ENCODE assay signal across 8 cellular contexts in the genomic region with DNA sequence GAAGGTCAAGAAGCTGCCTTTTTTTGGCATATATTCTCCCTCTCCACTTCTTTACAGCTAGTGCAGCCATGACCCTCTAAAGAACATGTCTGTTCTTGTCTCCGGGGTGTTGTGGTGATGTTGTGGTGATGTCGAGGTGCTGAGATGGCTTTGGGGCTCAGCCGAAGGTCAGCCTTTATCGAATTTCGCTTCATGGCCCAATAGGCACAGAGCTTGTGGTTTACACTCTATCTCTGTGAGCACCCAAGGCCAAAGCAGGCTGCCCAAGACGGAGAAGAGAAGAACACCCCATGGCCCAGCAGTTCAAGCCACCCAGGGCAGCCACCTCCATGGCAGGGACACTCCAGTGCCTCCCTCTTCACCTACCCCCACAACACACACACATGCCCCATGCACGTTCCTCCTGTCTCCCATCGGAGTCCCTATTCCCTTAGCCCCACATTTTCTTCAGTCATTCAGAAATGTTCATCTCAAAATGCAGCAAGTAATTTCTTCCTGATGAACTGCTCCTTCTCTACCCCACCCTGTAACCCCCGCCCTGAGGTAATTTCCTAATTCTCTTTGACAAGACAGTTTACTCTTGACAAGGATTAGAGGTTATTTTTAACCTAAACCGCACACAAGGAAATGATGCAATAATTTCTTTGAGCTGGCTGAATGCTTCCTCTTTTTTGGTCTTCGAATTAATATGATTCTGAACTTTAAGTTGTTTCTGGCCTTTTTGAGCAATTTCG. TPM values are rescaled to one million over a fixed set of nuclear protein-coding genes. Genes with fewer than 3 reads are reported as not detected.
DNase-seq lines count a peak whose midpoint lies in the region; ATAC-seq, FAIRE-seq and TF ChIP-seq lines count a peak whose summit lies in the region.

No MANE protein-coding gene starts in this region.

- in situ Hi-C loops in GM18951 (cut with MboI; ENCODE audit: low sequenced_read_pairs, unreplicated experiment): no loop called here

- no peak for DNase-seq in CD4-positive, alpha-beta T cell
- DNase-seq in RWPE1 (ENCODE audit: low spot score) (peak; percentile 45), left lobe of liver (ENCODE audit: low spot score) (no peak), urothelium cell line (ENCODE audit: low spot score) (no peak), colonic mucosa (no peak)
- no peak for DNase-seq in activated CD4-positive, alpha-beta T cell treated with anti-CD3 and anti-CD28 coated beads, Interleukin-2, amount 50 U/mL, for 1 hour

- FAIRE-seq in urothelium cell line (lab: Jason Lieb, UNC): no peak

- H3K36me3 Mint-ChIP-seq in CD4-positive, alpha-beta T cell (ENCODE audit: low read depth): no peaks in the 10 kb centered on the region

- H3K4me1 Mint-ChIP-seq in CD4-positive, alpha-beta T cell (ENCODE audit: low read depth): peaks cover 15% of the 10 kb centered on the region

- no peak overlapping the region for H3K27ac ChIP-seq in CD4-positive, alpha-beta T cell (ENCODE audit: low read depth, low read length)
- H3K27ac ChIP-seq in RWPE1 (peak overlapping the region; percentile 76), colonic mucosa (no peak overlapping the region)

- CTCF ChIA-PET in CD4-positive, alpha-beta T cell (lab: Charles Lee): no interaction called here
- CTCF ChIA-PET in RWPE1 (lab: Yijun Ruan, JAX): no interaction called here

- peaks cover 14% of the 10 kb centered on the region for H3K4me1 ChIP-seq in colonic mucosa

- ATAC-seq in CD4-positive, alpha-beta T cell (ENCODE audit: poor library complexity): peak; percentile 58
- ATAC-seq in HG03045 (IDR thresholded peaks at IDR 0.05; ENCODE audit: unreplicated experiment) (peak; percentile 62), left lobe of liver (peak; percentile 30)

- no peaks in the 10 kb centered on the region for H3K9me3 ChIP-seq in CD4-positive, alpha-beta T cell (ENCODE audit: control insufficient read depth, low read length)
- no peaks in the 10 kb centered on the region for H3K9me3 ChIP-seq in colonic mucosa

- POLR2A ChIA-PET in CD4-positive, alpha-beta T cell (lab: Charles Lee): no interaction called here
- POLR2A ChIA-PET in RWPE1 (lab: Yijun Ruan, JAX; ENCODE audit: low non-redundant PET): no interaction called here

- no peaks in the 10 kb centered on the region for H3K9me3 Mint-ChIP-seq in CD4-positive, alpha-beta T cell

- H3K4me3 ChIP-seq in colonic mucosa: no peak overlapping the region

- no peak for TF ChIP-seq CTCF in CD4-positive, alpha-beta T cell (IDR thresholded peaks at IDR 0.05)
- TF ChIP-seq CTCF in RWPE1 (conservative IDR thresholded peaks at IDR 0.05; ENCODE audit: low read depth): no peak
- no peak for TF ChIP-seq CTCF in colonic mucosa (IDR thresholded peaks at IDR 0.05)

- H3K27me3 Mint-ChIP-seq in CD4-positive, alpha-beta T cell: peaks cover 25% of the 10 kb centered on the region

- peaks cover 12% of the 10 kb centered on the region for H3K27me3 ChIP-seq in CD4-positive, alpha-beta T cell (ENCODE audit: control insufficient read depth, insufficient read depth, low read length)
- no peaks in the 10 kb centered on the region for H3K27me3 ChIP-seq in colonic mucosa

- H3K27ac Mint-ChIP-seq in CD4-positive, alpha-beta T cell: no peak overlapping the region

- no peaks in the 10 kb centered on the region for H3K36me3 ChIP-seq in colonic mucosa

- no peak overlapping the region for H3K4me3 Mint-ChIP-seq in CD4-positive, alpha-beta T cell

- TF ChIP-seq POLR2A in GM18951 (IDR thresholded peaks at IDR 0.05; ENCODE audit: extremely low read depth, insufficient read depth, insufficient read length): peak; percentile 30

- intact Hi-C loops in CD4-positive, alpha-beta T cell (cut with DNase I, micrococcal nuclease): no loop called here
- intact Hi-C loops in colonic mucosa (cut with DNase I): no loop called here

- no peak overlapping the region for H3K9ac ChIP-seq in colonic mucosa (ENCODE audit: low read depth in 2 of 2, low read length in 2 of 2)

RNA-seq across cellular contexts. Expression of a gene that starts 18.6 kb away (rescaled TPM):
- under 1 TPM; 0.08 to 0.11 TPM for total RNA-seq in CD4-positive, alpha-beta T cell
- total RNA-seq in left lobe of liver (0.10 TPM), colonic mucosa (under 1 TPM; 0.59 to 0.85 TPM)
